24 cellular contexts compared by ENCODE assay signal in genomic region chr15:88756926-88757325, GRCh38. TPM values are rescaled to one million over a fixed set of nuclear protein-coding genes. Genes with fewer than 3 reads are reported as not detected.
DNase-seq lines count a peak whose midpoint lies in the region; ATAC-seq, FAIRE-seq and TF ChIP-seq lines count a peak whose summit lies in the region.
"Had no signal": no experiment of that assay in that cellular context is flagged by ENCODE, and none has a peak within 500 bp of the region (broad histone marks: within the 10 kb centered on the region; RNA-seq: fewer than 3 reads in every experiment).

No MANE protein-coding gene starts in this region.

- in situ Hi-C loops in GM13976 (cut with MboI; ENCODE audit: low sequenced_read_pairs, unreplicated experiment) = no loop called here

- FAIRE-seq in A549 (lab: Jason Lieb, UNC) = peak; percentile 70
- FAIRE-seq: A204.1, D721Med, G401.6, GM12891, GM18507 had no signal

- no peak overlapping the region for H2AFZ ChIP-seq in MM.1S (ENCODE audit: low read length)

- peaks cover 16% of the 10 kb centered on the region; the same call in 2 of the 3 replicates for H3K9me3 ChIP-seq in A549
- H3K9me3 ChIP-seq in MM.1S (replicated peaks; ENCODE audit: insufficient read depth, low read length) = no peaks in the 10 kb centered on the region
- H3K9me3 ChIP-seq in RWPE2 (ENCODE audit: severe bottlenecking) = no peaks in the 10 kb centered on the region
- no peaks in the 10 kb centered on the region for H3K9me3 ChIP-seq in CD4-positive, alpha-beta T cell (ENCODE audit: control insufficient read depth, low read length)

- H3K27me3 ChIP-seq in MM.1S (replicated peaks; ENCODE audit: insufficient read depth, low read length) = no peaks in the 10 kb centered on the region
- peaks cover 2% of the 10 kb centered on the region for H3K27me3 ChIP-seq in RWPE2 (ENCODE audit: insufficient read depth, poor library complexity, severe bottlenecking)
- no peaks in the 10 kb centered on the region for H3K27me3 ChIP-seq in CD4-positive, alpha-beta T cell (ENCODE audit: control insufficient read depth, insufficient read depth, low read length)
- H3K27me3 ChIP-seq: BLaER1 treated with 17β-estradiol and CSF1 and Interleukin-3, amounts not matched to agents 10 nM and 100 nM had no signal

- no peaks in the 10 kb centered on the region for H4K20me1 ChIP-seq in MM.1S (ENCODE audit: insufficient read depth, low read length)
- H4K20me1 ChIP-seq: BLaER1 treated with 17β-estradiol and CSF1 and Interleukin-3, amounts not matched to agents 10 nM and 100 nM had no signal

- H3K4me3 ChIP-seq in A549 (no peak overlapping the region), MM.1S (ENCODE audit: low read length) (no peak overlapping the region), RWPE2 (ENCODE audit: severe bottlenecking) (no peak overlapping the region), epithelial cell of esophagus (ENCODE audit: low read length) (no peak overlapping the region)
- H3K4me3 ChIP-seq: BLaER1 treated with 17β-estradiol and CSF1 and Interleukin-3, amounts not matched to agents 10 nM and 100 nM had no signal

- POLR2A ChIA-PET in A549 (lab: Yijun Ruan, JAX) = no interaction called here
- POLR2A ChIA-PET in CD4-positive, alpha-beta T cell (lab: Charles Lee) = no interaction called here

- CTCF ChIA-PET in A549 (lab: Yijun Ruan, JAX) = no interaction called here
- CTCF ChIA-PET in CD4-positive, alpha-beta T cell (lab: Charles Lee) = no interaction called here

- H3K9me2 ChIP-seq in MM.1S (replicated peaks; ENCODE audit: insufficient read depth, low read length) = no peaks in the 10 kb centered on the region

- TF ChIP-seq RAD21 in A549 (conservative IDR thresholded peaks at IDR 0.05 in 1 of 2, IDR thresholded peaks at IDR 0.05 in 1 of 2) = no peak

- 0 out of 2 replicates have a peak, but pooled peaks cover 4% of the 10 kb centered on the region for H3F3A ChIP-seq in MM.1S (ENCODE audit: insufficient read depth, low read length)

- H3K27ac ChIP-seq in A549 (no peak overlapping the region), MM.1S (ENCODE audit: low read length) (peak overlapping the region; percentile 12; the same call in 1 of the 2 replicates), RWPE2 (ENCODE audit: poor library complexity, severe bottlenecking) (no peak overlapping the region)
- no peak overlapping the region for H3K27ac ChIP-seq in CD4-positive, alpha-beta T cell (ENCODE audit: low read depth, low read length)
- H3K27ac ChIP-seq: BLaER1 treated with 17β-estradiol and CSF1 and Interleukin-3, amounts not matched to agents 10 nM and 100 nM; C4-2B had no signal

- TF ChIP-seq CTCF in A549 (IDR thresholded peaks at IDR 0.05) (no peak), MM.1S (IDR thresholded peaks at IDR 0.05; ENCODE audit: low read length) (no peak), RWPE2 (IDR thresholded peaks at IDR 0.05; ENCODE audit: poor library complexity, severe bottlenecking) (no peak), epithelial cell of esophagus (IDR thresholded peaks at IDR 0.05; ENCODE audit: insufficient read depth, low read depth, low read length, missing control alignments) (no peak), GM13976 (IDR thresholded peaks at IDR 0.05; ENCODE audit: borderline replicate concordance, control extremely low read depth, extremely low read depth, insufficient read depth, missing control alignments) (no peak)
- TF ChIP-seq CTCF in CD4-positive, alpha-beta T cell (IDR thresholded peaks at IDR 0.05) = no peak

- TF ChIP-seq EP300 in A549 (IDR thresholded peaks at IDR 0.05) = no peak

- no peak overlapping the region for H3K4me2 ChIP-seq in A549
- H3K4me2 ChIP-seq in MM.1S (ENCODE audit: low read depth, low read length) = no peak overlapping the region

- H3K79me2 ChIP-seq in MM.1S (ENCODE audit: low read length) = no peaks in the 10 kb centered on the region

- WGBS in A549 (ENCODE audit: missing lambda C conversion rate) = 22% methylated on average over 3 of the region's 3 CpGs

- H3K4me1 ChIP-seq in A549 = no peaks in the 10 kb centered on the region
- H3K4me1 ChIP-seq in MM.1S (ENCODE audit: low read length) = peaks cover 13% of the 10 kb centered on the region
- no peaks in the 10 kb centered on the region for H3K4me1 ChIP-seq in RWPE2 (ENCODE audit: insufficient read depth, poor library complexity, severe bottlenecking)
- H3K4me1 ChIP-seq: Caco-2 had no signal

- H3K27me3 Mint-ChIP-seq in CD4-positive, alpha-beta T cell = peaks cover 11% of the 10 kb centered on the region

- no peak overlapping the region for H3K27ac Mint-ChIP-seq in CD4-positive, alpha-beta T cell
- H3K27ac Mint-ChIP-seq: B cell; CD4-positive, alpha-beta memory T cell; CD8-positive, alpha-beta memory T cell had no signal

- intact Hi-C loops in posterior cingulate gyrus (cut with DNase I) = no loop called here
- intact Hi-C loops in CD4-positive, alpha-beta T cell (cut with DNase I, micrococcal nuclease) = no loop called here

- no peak for TF ChIP-seq POLR2A in A549 (IDR thresholded peaks at IDR 0.05; ENCODE audit: low read length)

- no peak overlapping the region for H3K4me3 Mint-ChIP-seq in CD4-positive, alpha-beta T cell
- H3K4me3 Mint-ChIP-seq: B cell; CD4-positive, alpha-beta memory T cell; CD8-positive, alpha-beta memory T cell had no signal

- H3K36me3 ChIP-seq in MM.1S (replicated peaks; ENCODE audit: insufficient read depth, low read length) (no peaks in the 10 kb centered on the region), RWPE2 (ENCODE audit: low read depth) (no peaks in the 10 kb centered on the region)
- H3K36me3 ChIP-seq: BLaER1 treated with 17β-estradiol and CSF1 and Interleukin-3, amounts not matched to agents 10 nM and 100 nM had no signal

- DNase-seq in A549 (ENCODE audit: low read depth in 1 of 2, low spot score in 1 of 2) = no peak
- DNase-seq in MM.1S = peak; percentile 54
- DNase-seq in RWPE2 (ENCODE audit: low spot score) = no peak
- DNase-seq in epithelial cell of esophagus (ENCODE audit: low read depth) = peak; percentile 53
- no peak for DNase-seq in posterior cingulate gyrus
- DNase-seq in GM13976 (ENCODE audit: low spot score) = no peak
- no peak for DNase-seq in CD4-positive, alpha-beta T cell
- DNase-seq in activated CD4-positive, CD25-positive, alpha-beta regulatory T cell treated with anti-CD3 and anti-CD28 coated beads, Interleukin-2, amount 50 U/mL, for 72 hours = no peak
- DNase-seq: 8988T; AML-193; Caco-2; Calu3; CD4-positive, alpha-beta memory T cell; CD8-positive, alpha-beta memory T cell; DMS79 treated with DMSO at 0.1 percent for 48 hours; GF-D8 had no signal

- H3K4me1 Mint-ChIP-seq in CD4-positive, alpha-beta T cell (ENCODE audit: low read depth) = no peaks in the 10 kb centered on the region
- H3K4me1 Mint-ChIP-seq: CD4-positive, alpha-beta memory T cell; CD8-positive, alpha-beta memory T cell had no signal

- H3K9ac ChIP-seq in MM.1S (ENCODE audit: low read length) = no peak overlapping the region
- H3K9ac ChIP-seq: BLaER1 treated with 17β-estradiol and CSF1 and Interleukin-3, amounts not matched to agents 10 nM and 100 nM had no signal

- no peaks in the 10 kb centered on the region for H3K36me3 Mint-ChIP-seq in CD4-positive, alpha-beta T cell (ENCODE audit: low read depth)
- H3K36me3 Mint-ChIP-seq: CD4-positive, alpha-beta memory T cell; CD8-positive, alpha-beta memory T cell had no signal

- H3K9me3 Mint-ChIP-seq in CD4-positive, alpha-beta T cell = no peaks in the 10 kb centered on the region

- ATAC-seq in A549 (no peak), RWPE2 (ENCODE audit: low read depth) (peak; percentile 48; the same call in 2 of the 3 replicates)
- ATAC-seq in CD4-positive, alpha-beta T cell (ENCODE audit: poor library complexity) = no peak

TF ChIP-seq in A549, 52 proteins besides CTCF, POLR2A, EP300 and RAD21 (continues in another document):
- TF ChIP-seq FOXS1 (CRISPR knock-in tag; IDR thresholded peaks at IDR 0.05) = no peak
- TF ChIP-seq HMGXB4 (CRISPR knock-in tag; IDR thresholded peaks at IDR 0.05; ENCODE audit: borderline replicate concordance) = no peak
- TF ChIP-seq SMC3 (IDR thresholded peaks at IDR 0.05) = no peak
- TF ChIP-seq KDM1A (IDR thresholded peaks at IDR 0.05; ENCODE audit: low read depth) = no peak
- no peak for TF ChIP-seq HOXA7 (CRISPR knock-in tag; IDR thresholded peaks at IDR 0.05)
- no peak for TF ChIP-seq JUN (IDR thresholded peaks at IDR 0.05)
- TF ChIP-seq MAFK (IDR thresholded peaks at IDR 0.05; ENCODE audit: partially characterized antibody) = no peak
- TF ChIP-seq CHD2 (IDR thresholded peaks at IDR 0.05; ENCODE audit: low read length, partially characterized antibody) = no peak
- no peak for TF ChIP-seq HDAC2 (IDR thresholded peaks at IDR 0.05)

RNA-seq across cellular contexts. Expression of gene ACAN, which starts 46.3 kb away (rescaled TPM):
- polyA plus RNA-seq in A549 (2011; rRNA removed) (not detected in 2 replicates), A549 (2017; fragmentation: RNase III; extraction: RNeasy Plus Mini Kit Qiagen cat#74134 plus additional on column Dnase treatment) (0.01 to 0.05 TPM in 2 of 3 replicates, not detected in the other)
- polyA plus RNA-seq in A549 (2012; cell fraction: cytosol; rRNA removed) = 0.01 TPM in 1 of 2 replicates, not detected in the other
- polyA plus RNA-seq in A549 (2012; cell fraction: nucleus; rRNA removed) = 0.01 TPM in 1 of 2 replicates, not detected in the other
- polyA minus RNA-seq in A549 (2011; rRNA and poly(A)+ RNA removed) = not detected in 2 replicates
- total RNA-seq in CD4-positive, alpha-beta T cell = not detected
- total RNA-seq: B cell; Caco-2; Calu3; CD4-positive, alpha-beta memory T cell; CD8-positive, alpha-beta memory T cell had no signal
- polyA plus RNA-seq: CD8-positive, alpha-beta memory T cell had no signal

Comparison
In these comparisons a context has a peak if more than half of its experiments do, and no peak if none do; other contexts are left out.
1. DNase-seq: peak in MM.1S (single experiment) and epithelial cell of esophagus (single experiment); none in A549 (0 of 2), RWPE2 (single experiment), posterior cingulate gyrus (0 of 10), GM13976 (single experiment), CD4-positive, alpha-beta T cell (0 of 10) and activated CD4-positive, CD25-positive, alpha-beta regulatory T cell treated with anti-CD3 and anti-CD28 coated beads, Interleukin-2, amount 50 U/mL, for 72 hours (single experiment).